Comparison of ENCODE assay signal across 23 cellular contexts in genomic region chr5:91478096-91478495, GRCh38.
"Had no signal": no experiment of that assay in that cellular context is flagged by ENCODE, and none has a peak within 500 bp of the region (broad histone marks: within the 10 kb centered on the region; RNA-seq: fewer than 3 reads in every experiment).

No MANE protein-coding gene starts in this region.

- H3K27ac ChIP-seq: HL-60 had no signal

- H3K4me2 ChIP-seq: SK-N-SH had no signal

- H3K9me3 ChIP-seq: MG63, SK-N-SH had no signal

- FAIRE-seq: RCC 7860 had no signal

- DNase-seq: KBM-7, MG63, NCI-H1092, NCI-H1105 treated with DMSO at 0.1 percent for 48 hours, NCI-H1417 treated with DMSO at 0.1 percent for 48 hours, NCI-H146, NCI-H187, NCI-H2029, NCI-H2081 treated with DMSO at 0.1 percent for 48 hours, NCI-H2171, NCI-H226, NCI-H446, NCI-H510A, NCI-H524 treated with DMSO at 0.1 percent for 48 hours, NCI-H69, NCI-H774, Right ventricle myocardium superior, RPMI8226, SIG-M5, SK-N-SH, SW 1271 had no signal

- H3K27me3 ChIP-seq: MG63 had no signal

- H3K36me3 ChIP-seq: MG63 had no signal

- H3K4me3 ChIP-seq: MG63 had no signal

- H3K9ac ChIP-seq: SK-N-SH had no signal
